ENCODE assay signal across 21 cellular contexts in genomic region chr11:35792846-35793192, GRCh38.
"Had no signal": no experiment of that assay in that cellular context is flagged by ENCODE, and none has a peak within 500 bp of the region (broad histone marks: within the 10 kb centered on the region; RNA-seq: fewer than 3 reads in every experiment).

No MANE protein-coding gene starts in this region.

- ATAC-seq: natural killer cell; stimulated activated effector memory CD8-positive, alpha-beta T cell treated with anti-CD3 and anti-CD28 coated beads, Interleukin-12 subunit alpha, Interleukin-12 subunit beta, amount 100 ng/mL, for 72 hours; WTC11 had no signal

- H3K9me3 Mint-ChIP-seq: activated CD4-positive, alpha-beta memory T cell treated with anti-CD3 and anti-CD28 coated beads, Interleukin-2, amount 10 ng/mL, durations not matched to agents 7 days and 5 days; activated T-cell treated with anti-CD3 and anti-CD28 coated beads, Interleukin-2, amount 50 U/mL, for 24 hours; central memory CD8-positive, alpha-beta T cell; natural killer cell; stimulated activated effector memory CD8-positive, alpha-beta T cell treated with anti-CD3 and anti-CD28 coated beads, Interleukin-12 subunit alpha, Interleukin-12 subunit beta, amount 100 ng/mL, for 72 hours; WTC11 had no signal

- H3K36me3 ChIP-seq: left ventricle myocardium inferior, neutrophil, thyroid gland, uterus had no signal

- H3K27ac Mint-ChIP-seq: activated CD4-positive, alpha-beta memory T cell treated with anti-CD3 and anti-CD28 coated beads, Interleukin-2, amount 10 ng/mL, durations not matched to agents 7 days and 5 days; activated T-cell treated with anti-CD3 and anti-CD28 coated beads, Interleukin-2, amount 50 U/mL, for 24 hours; natural killer cell; stimulated activated effector memory CD8-positive, alpha-beta T cell treated with anti-CD3 and anti-CD28 coated beads, Interleukin-12 subunit alpha, Interleukin-12 subunit beta, amount 100 ng/mL, for 72 hours; WTC11 had no signal

- DNase-seq: activated CD4-positive, alpha-beta memory T cell treated with anti-CD3 and anti-CD28 coated beads, Interleukin-2, amount 10 ng/mL, durations not matched to agents 7 days and 5 days; activated CD4-positive, alpha-beta T cell treated with anti-CD3 and anti-CD28 coated beads for 4 hours; activated effector memory CD4-positive, alpha-beta T cell treated with Interleukin-2 at 50 U/mL for 16 hours; activated naive CD4-positive, alpha-beta T cell treated with anti-CD3 and anti-CD28 coated beads, Interleukin-2, amount 50 U/mL, for 16 hours; activated T-cell treated with anti-CD3 and anti-CD28 coated beads, Interleukin-2, amount 50 U/mL, for 24 hours; cortex of kidney; effector CD4-positive, alpha-beta T cell; hypothalamus; kidney; left ventricle myocardium inferior; natural killer cell; stimulated activated CD4-positive, alpha-beta T cell treated with anti-CD3 and anti-CD28 coated beads, Interleukin-12 subunit alpha, Interleukin-12 subunit beta, amount 100 ng/mL, for 4 hours; stimulated activated CD4-positive, alpha-beta T cell treated with anti-CD3 and anti-CD28 coated beads, Interleukin-2, amount 100 ng/mL, for 24 hours; thyroid gland; uterus had no signal

- H3K4me1 Mint-ChIP-seq: activated CD4-positive, alpha-beta memory T cell treated with anti-CD3 and anti-CD28 coated beads, Interleukin-2, amount 10 ng/mL, durations not matched to agents 7 days and 5 days; WTC11 had no signal

- H3K4me3 Mint-ChIP-seq: activated CD4-positive, alpha-beta memory T cell treated with anti-CD3 and anti-CD28 coated beads, Interleukin-2, amount 10 ng/mL, durations not matched to agents 7 days and 5 days; activated T-cell treated with anti-CD3 and anti-CD28 coated beads, Interleukin-2, amount 50 U/mL, for 24 hours; central memory CD8-positive, alpha-beta T cell; natural killer cell; stimulated activated effector memory CD8-positive, alpha-beta T cell treated with anti-CD3 and anti-CD28 coated beads, Interleukin-12 subunit alpha, Interleukin-12 subunit beta, amount 100 ng/mL, for 72 hours; WTC11 had no signal

- H3K27ac ChIP-seq: body of pancreas, left ventricle myocardium inferior, neutrophil, parathyroid adenoma, thyroid gland, uterus had no signal

- H3K4me1 ChIP-seq: thyroid gland, uterus had no signal

- H3K27me3 ChIP-seq: body of pancreas, neutrophil, thyroid gland, uterus had no signal

- H3K4me3 ChIP-seq: body of pancreas, left ventricle myocardium inferior, thyroid gland, uterus had no signal

- H3K27me3 Mint-ChIP-seq: activated CD4-positive, alpha-beta memory T cell treated with anti-CD3 and anti-CD28 coated beads, Interleukin-2, amount 10 ng/mL, durations not matched to agents 7 days and 5 days; activated T-cell treated with anti-CD3 and anti-CD28 coated beads, Interleukin-2, amount 50 U/mL, for 24 hours; central memory CD8-positive, alpha-beta T cell had no signal

- H3K9me3 ChIP-seq: body of pancreas, left ventricle myocardium inferior, neutrophil, thyroid gland, uterus had no signal

- FAIRE-seq: kidney had no signal

- H3K36me3 Mint-ChIP-seq: natural killer cell; stimulated activated effector memory CD8-positive, alpha-beta T cell treated with anti-CD3 and anti-CD28 coated beads, Interleukin-12 subunit alpha, Interleukin-12 subunit beta, amount 100 ng/mL, for 72 hours; WTC11 had no signal
